ENCODE assay signal across 9 cellular contexts in genomic region chr7:132518102-132518838, GRCh38. TPM values are rescaled to one million over a fixed set of nuclear protein-coding genes. Genes with fewer than 3 reads are reported as not detected.
A peak's percentile ranks its signal among the peaks of the same experiment; 100 is the strongest.
DNase-seq lines count a peak whose midpoint lies in the region; ATAC-seq and TF ChIP-seq lines count a peak whose summit lies in the region.
"Had no signal": no experiment of that assay in that cellular context is flagged by ENCODE, and none has a peak within 500 bp of the region (broad histone marks: within the 10 kb centered on the region; RNA-seq: fewer than 3 reads in every experiment).

No MANE protein-coding gene starts in this region.

- H3F3A ChIP-seq in Loucy (ENCODE audit: low read depth), result no peaks in the 10 kb centered on the region

- H3K4me1 ChIP-seq in Loucy (ENCODE audit: insufficient read depth, low read length, poor library complexity, severe bottlenecking), result no peaks in the 10 kb centered on the region

- H3K9ac ChIP-seq in Loucy (ENCODE audit: low read depth, low read length, poor library complexity, severe bottlenecking), result no peak overlapping the region
- H3K9ac ChIP-seq: BLaER1 treated with 17β-estradiol and CSF1 and Interleukin-3, amounts not matched to agents 10 nM and 100 nM had no signal

- no peaks in the 10 kb centered on the region for H3K79me2 ChIP-seq in Loucy (ENCODE audit: insufficient read depth, low read length)

- TF ChIP-seq CTCF in Loucy (conservative IDR thresholded peaks at IDR 0.05; ENCODE audit: low read length) (peak; percentile 72), choroid plexus epithelial cell (conservative IDR thresholded peaks at IDR 0.05; ENCODE audit: low read depth, low read length) (peak; percentile 46), retinal pigment epithelial cell (conservative IDR thresholded peaks at IDR 0.05; ENCODE audit: low read depth, low read length) (peak; percentile 60)

- no peaks in the 10 kb centered on the region for H3K36me3 ChIP-seq in Loucy (ENCODE audit: insufficient read depth, low read length)
- H3K36me3 ChIP-seq: BLaER1 treated with 17β-estradiol and CSF1 and Interleukin-3, amounts not matched to agents 10 nM and 100 nM had no signal

- no peak overlapping the region for H3K4me3 Mint-ChIP-seq in activated T-cell treated with anti-CD3 and anti-CD28 coated beads, Interleukin-2, amount 50 U/mL, for 4 hours

- no peaks in the 10 kb centered on the region for H3K4me1 Mint-ChIP-seq in activated T-cell treated with anti-CD3 and anti-CD28 coated beads, Interleukin-2, amount 50 U/mL, for 4 hours (ENCODE audit: low read depth)

- H3K27me3 ChIP-seq in Loucy (ENCODE audit: insufficient read depth, low read length, poor library complexity, severe bottlenecking), result no peaks in the 10 kb centered on the region
- H3K27me3 ChIP-seq: BLaER1 treated with 17β-estradiol and CSF1 and Interleukin-3, amounts not matched to agents 10 nM and 100 nM had no signal

- no peak overlapping the region for H3K4me2 ChIP-seq in Loucy (ENCODE audit: low read depth, low read length, poor library complexity, severe bottlenecking)
- H3K4me2 ChIP-seq: BLaER1 treated with 17β-estradiol and CSF1 and Interleukin-3, amounts not matched to agents 10 nM and 100 nM had no signal

- DNase-seq in SKM-1 treated with dmso at 0.1 percent for 144 hours (lab: John Stamatoyannopoulos, UW; ENCODE audit: unreplicated experiment) (peak; percentile 11), SKM-1 (lab: John Stamatoyannopoulos, UW; ENCODE audit: unreplicated experiment) (no peak), choroid plexus epithelial cell (ENCODE audit: low read depth) (peak; percentile 7), retinal pigment epithelial cell (ENCODE audit: low read depth) (no peak), cerebellum (ENCODE audit: low spot score) (no peak)
- no peak for DNase-seq in activated T-cell treated with anti-CD3 and anti-CD28 coated beads, Interleukin-2, amount 50 U/mL, for 4 hours

- H3K9me3 Mint-ChIP-seq in activated T-cell treated with anti-CD3 and anti-CD28 coated beads, Interleukin-2, amount 50 U/mL, for 4 hours, result no peaks in the 10 kb centered on the region

- no peaks in the 10 kb centered on the region for H3K9me2 ChIP-seq in Loucy (replicated peaks; ENCODE audit: low read depth, low read length)

- H3K27me3 Mint-ChIP-seq in activated T-cell treated with anti-CD3 and anti-CD28 coated beads, Interleukin-2, amount 50 U/mL, for 4 hours (ENCODE audit: low read depth), result no peaks in the 10 kb centered on the region

- H3K36me3 Mint-ChIP-seq in activated T-cell treated with anti-CD3 and anti-CD28 coated beads, Interleukin-2, amount 50 U/mL, for 4 hours (ENCODE audit: insufficient read depth), result no peaks in the 10 kb centered on the region

- H3K4me3 ChIP-seq in Loucy (ENCODE audit: low read length, poor library complexity, severe bottlenecking) (no peak overlapping the region), choroid plexus epithelial cell (ENCODE audit: low read depth, low read length) (no peak overlapping the region), retinal pigment epithelial cell (ENCODE audit: low read length) (no peak overlapping the region)
- H3K4me3 ChIP-seq: BLaER1 treated with 17β-estradiol and CSF1 and Interleukin-3, amounts not matched to agents 10 nM and 100 nM had no signal

- H4K20me1 ChIP-seq in Loucy (ENCODE audit: insufficient read depth, low read length, poor library complexity, severe bottlenecking), result no peaks in the 10 kb centered on the region
- H4K20me1 ChIP-seq: BLaER1 treated with 17β-estradiol and CSF1 and Interleukin-3, amounts not matched to agents 10 nM and 100 nM had no signal

- ATAC-seq in GM19328 (IDR thresholded peaks at IDR 0.05; ENCODE audit: unreplicated experiment), result no peak
- no peak for ATAC-seq in activated T-cell treated with anti-CD3 and anti-CD28 coated beads, Interleukin-2, amount 50 U/mL, for 4 hours

- H3K9me3 ChIP-seq in Loucy (ENCODE audit: insufficient read depth, low read depth, low read length), result no peaks in the 10 kb centered on the region
- H3K9me3 ChIP-seq: BLaER1 treated with 17β-estradiol and CSF1 and Interleukin-3, amounts not matched to agents 10 nM and 100 nM had no signal

- no peak overlapping the region for H2AFZ ChIP-seq in Loucy (ENCODE audit: low read length)

RNA-seq across cellular contexts. Expression of gene PLXNA4, which starts 58.0 kb away (rescaled TPM):
- under 1 TPM; 0.08 to 0.38 (median 0.08) TPM for total RNA-seq in activated T-cell treated with anti-CD3 and anti-CD28 coated beads, Interleukin-2, amount 50 U/mL, for 4 hours
- total RNA-seq in cerebellum, result 20.4 TPM

Comparison
In these comparisons a context has a peak if more than half of its experiments do, and no peak if none do; other contexts are left out.
1. DNase-seq: peak in SKM-1 treated with dmso at 0.1 percent for 144 hours (single experiment) and choroid plexus epithelial cell (single experiment); none in SKM-1 (single experiment), retinal pigment epithelial cell (single experiment), activated T-cell treated with anti-CD3 and anti-CD28 coated beads, Interleukin-2, amount 50 U/mL, for 4 hours (single experiment) and cerebellum (single experiment).
2. RNA of gene PLXNA4, which starts 58.0 kb away (total RNA-seq): 20.4 TPM in cerebellum (single experiment); 0.08 to 0.38 TPM in activated T-cell treated with anti-CD3 and anti-CD28 coated beads, Interleukin-2, amount 50 U/mL, for 4 hours; every median in the first group is over 10 times any median in the second.
3. Peak in every context shown above with its lines, with median percentiles within 50 percentile points of each other: CTCF ChIP-seq.